ENCODE assay signal across 22 cellular contexts in genomic region chr11:66219846-66220565, GRCh38. TPM values are rescaled to one million over a fixed set of nuclear protein-coding genes. Genes with fewer than 3 reads are reported as not detected.
A peak's percentile ranks its signal among the peaks of the same experiment; 100 is the strongest.
DNase-seq lines count a peak whose midpoint lies in the region; ATAC-seq and TF ChIP-seq lines count a peak whose summit lies in the region.
"Had no signal": no experiment of that assay in that cellular context is flagged by ENCODE, and none has a peak within 500 bp of the region (broad histone marks: within the 10 kb centered on the region; RNA-seq: fewer than 3 reads in every experiment).

No MANE protein-coding gene starts in this region.

- no peak overlapping the region for H3K27ac ChIP-seq in CD8-positive, alpha-beta T cell (ENCODE audit: low read depth, low read length)
- H3K27ac ChIP-seq in coronary artery = no peak overlapping the region
- H3K27ac ChIP-seq in sigmoid colon = no peak overlapping the region
- H3K27ac ChIP-seq in gastrocnemius medialis = no peak overlapping the region
- H3K27ac ChIP-seq: ovary, SK-N-MC had no signal

- no peak for TF ChIP-seq EP300 in sigmoid colon (IDR thresholded peaks at IDR 0.05)

- peaks cover 6% of the 10 kb centered on the region for H3K4me1 ChIP-seq in CD8-positive, alpha-beta T cell (ENCODE audit: insufficient read depth, low read length)
- H3K4me1 ChIP-seq in sigmoid colon (no peaks in the 10 kb centered on the region), gastrocnemius medialis (no peaks in the 10 kb centered on the region)
- H3K4me1 ChIP-seq: HAP-1 had no signal

- WGBS in sigmoid colon, 2 donors = 93 to 95% methylated on average over 19 of the region's 19 CpGs

- in situ Hi-C loops in gastrocnemius medialis (cut with MboI; ENCODE audit: low sequenced_read_pairs in 4 of 4) = loop anchor here in 1 of 4 donors (10.0 kb wide), 1 partner anchor 65 kb away; the partner anchor contains the start of gene YIF1A

- ATAC-seq in activated T-cell treated with anti-CD3 and anti-CD28 coated beads, Interleukin-2, amount 50 U/mL, for 4 hours = no peak
- ATAC-seq in CD8-positive, alpha-beta T cell = no peak
- ATAC-seq in gastrocnemius medialis = no peak
- ATAC-seq: right cardiac atrium, WTC11 had no signal

- no peak overlapping the region for H3K4me3 Mint-ChIP-seq in activated T-cell treated with anti-CD3 and anti-CD28 coated beads, Interleukin-2, amount 50 U/mL, for 4 hours
- H3K4me3 Mint-ChIP-seq in CD8-positive, alpha-beta T cell = no peak overlapping the region
- H3K4me3 Mint-ChIP-seq in HFFc6 = no peak overlapping the region
- H3K4me3 Mint-ChIP-seq: dendritic cell treated with granulocyte-macrophage colony-stimulating factor and Interleukin-4, amounts not matched to agents 40 ng/mL and 50 ng/mL, for 4 days; WTC11 had no signal

- intact Hi-C loops in CD8-positive, alpha-beta T cell (cut with DNase I, micrococcal nuclease) = loop anchor here in 1 of 2 experiments (5.0 kb wide), 1 partner anchor 397 kb away; the partner anchor contains the start of gene RBM14
- intact Hi-C loops in sigmoid colon (cut with DNase I) = no loop called here
- intact Hi-C loops in gastrocnemius medialis (cut with DNase I; ENCODE audit: low total_unique reads) = no loop called here

- no peaks in the 10 kb centered on the region for H3K27me3 ChIP-seq in CD8-positive, alpha-beta T cell (ENCODE audit: insufficient read depth, low read length)
- H3K27me3 ChIP-seq in sigmoid colon (no peaks in the 10 kb centered on the region), gastrocnemius medialis (no peaks in the 10 kb centered on the region)
- H3K27me3 ChIP-seq: ovary had no signal

- H3K27ac Mint-ChIP-seq in CD8-positive, alpha-beta T cell = peak overlapping the region; percentile 55
- no peak overlapping the region for H3K27ac Mint-ChIP-seq in HFFc6
- H3K27ac Mint-ChIP-seq: activated T-helper 2 cell treated with anti-CD3 and anti-CD28 coated beads, Interferon-gamma antibody, Interleukin-2, Interleukin-4, amounts not matched to agents 10 μg/mL and 5 μg/mL and 100 μg/mL, durations not matched to agents 14 hours and 24 hours and 36 hours; dendritic cell treated with granulocyte-macrophage colony-stimulating factor and Interleukin-4, amounts not matched to agents 40 ng/mL and 50 ng/mL, for 4 days; WTC11 had no signal

- H3K4me1 Mint-ChIP-seq in activated T-cell treated with anti-CD3 and anti-CD28 coated beads, Interleukin-2, amount 50 U/mL, for 4 hours (ENCODE audit: low read depth) = peaks cover 16% of the 10 kb centered on the region
- H3K4me1 Mint-ChIP-seq in CD8-positive, alpha-beta T cell (ENCODE audit: low read depth) = peaks cover 16% of the 10 kb centered on the region
- peaks cover 13% of the 10 kb centered on the region for H3K4me1 Mint-ChIP-seq in HFFc6 (ENCODE audit: low read depth)

- H3K36me3 Mint-ChIP-seq in activated T-cell treated with anti-CD3 and anti-CD28 coated beads, Interleukin-2, amount 50 U/mL, for 4 hours (ENCODE audit: insufficient read depth) = peaks cover 40% of the 10 kb centered on the region
- peaks cover 82% of the 10 kb centered on the region for H3K36me3 Mint-ChIP-seq in CD8-positive, alpha-beta T cell
- H3K36me3 Mint-ChIP-seq in HFFc6 (ENCODE audit: low read depth) = 0 out of 2 replicates have a peak, but pooled peaks cover 11% of the 10 kb centered on the region

- H3K27me3 Mint-ChIP-seq in activated T-cell treated with anti-CD3 and anti-CD28 coated beads, Interleukin-2, amount 50 U/mL, for 4 hours (ENCODE audit: low read depth) = no peaks in the 10 kb centered on the region
- H3K27me3 Mint-ChIP-seq in CD8-positive, alpha-beta T cell (ENCODE audit: low read depth) = no peaks in the 10 kb centered on the region
- H3K27me3 Mint-ChIP-seq in HFFc6 (ENCODE audit: insufficient read depth) = peaks cover 14% of the 10 kb centered on the region
- H3K27me3 Mint-ChIP-seq: dendritic cell treated with granulocyte-macrophage colony-stimulating factor and Interleukin-4, amounts not matched to agents 40 ng/mL and 50 ng/mL, for 4 days had no signal

- peak; percentile 11 for DNase-seq in activated T-cell treated with anti-CD3 and anti-CD28 coated beads, Interleukin-2, amount 50 U/mL, for 1 hour
- DNase-seq in activated T-cell treated with anti-CD3 and anti-CD28 coated beads, Interleukin-2, amount 50 U/mL, for 4 hours = no peak
- no peak for DNase-seq in CD8-positive, alpha-beta T cell
- DNase-seq in coronary artery (ENCODE audit: low spot score) = peak; percentile 46
- DNase-seq in sigmoid colon = peak; percentile 58
- no peak for DNase-seq in HFFc6
- no peak for DNase-seq in UCSD-AML1 (lab: John Stamatoyannopoulos, UW; ENCODE audit: unreplicated experiment)
- DNase-seq in gastrocnemius medialis = no peak
- DNase-seq: C1 segment of cervical spinal cord; KBM-7; mammary epithelial cell; NCI-H2171; NCI-H524 treated with DMSO at 0.1 percent for 48 hours; right cardiac atrium; stimulated activated CD4-positive, alpha-beta T cell treated with anti-CD3 and anti-CD28 coated beads, Interleukin-15, amount 100 ng/mL, for 24 hours had no signal

- CTCF ChIA-PET in CD8-positive, alpha-beta T cell (lab: Charles Lee) = interaction anchor here (0.8 to 6.2 kb wide), 7 partner anchors 33 to 175 kb away, joined by 3 to 63 read pairs (median 4); partner anchors contain the start of gene YIF1A

- H3K9me3 ChIP-seq in CD8-positive, alpha-beta T cell (ENCODE audit: low read length) = no peaks in the 10 kb centered on the region
- H3K9me3 ChIP-seq in sigmoid colon = no peaks in the 10 kb centered on the region
- H3K9me3 ChIP-seq in gastrocnemius medialis = no peaks in the 10 kb centered on the region
- H3K9me3 ChIP-seq: HAP-1, ovary had no signal

- TF ChIP-seq POLR2A in sigmoid colon (IDR thresholded peaks at IDR 0.05) (no peak), gastrocnemius medialis (IDR thresholded peaks at IDR 0.05) (no peak)

- H3K4me3 ChIP-seq in CD8-positive, alpha-beta T cell (ENCODE audit: low read depth, low read length) = no peak overlapping the region
- no peak overlapping the region for H3K4me3 ChIP-seq in coronary artery
- no peak overlapping the region for H3K4me3 ChIP-seq in sigmoid colon
- no peak overlapping the region for H3K4me3 ChIP-seq in gastrocnemius medialis
- H3K4me3 ChIP-seq: HAP-1, ovary, SK-N-MC had no signal

- POLR2A ChIA-PET in CD8-positive, alpha-beta T cell (lab: Charles Lee) = interaction anchor here (1.0 kb wide), 1 partner anchor 39 kb away, joined by 3 read pairs; no protein-coding TSS in a partner anchor

- TF ChIP-seq CTCF in CD8-positive, alpha-beta T cell (IDR thresholded peaks at IDR 0.05) = no peak
- TF ChIP-seq CTCF in coronary artery (IDR thresholded peaks at IDR 0.05) (no peak), sigmoid colon (IDR thresholded peaks at IDR 0.05) (no peak), HFFc6 (IDR thresholded peaks at IDR 0.05) (no peak), gastrocnemius medialis (IDR thresholded peaks at IDR 0.05 in 4 of 5, conservative IDR thresholded peaks at IDR 0.05 in 1 of 5) (no peak)

- no peaks in the 10 kb centered on the region for H3K9me3 Mint-ChIP-seq in activated T-cell treated with anti-CD3 and anti-CD28 coated beads, Interleukin-2, amount 50 U/mL, for 4 hours
- H3K9me3 Mint-ChIP-seq in CD8-positive, alpha-beta T cell = no peaks in the 10 kb centered on the region
- no peaks in the 10 kb centered on the region for H3K9me3 Mint-ChIP-seq in HFFc6
- H3K9me3 Mint-ChIP-seq: activated T-helper 2 cell treated with anti-CD3 and anti-CD28 coated beads, Interferon-gamma antibody, Interleukin-2, Interleukin-4, amounts not matched to agents 10 μg/mL and 5 μg/mL and 100 μg/mL, durations not matched to agents 14 hours and 24 hours and 36 hours; dendritic cell treated with granulocyte-macrophage colony-stimulating factor and Interleukin-4, amounts not matched to agents 40 ng/mL and 50 ng/mL, for 4 days; WTC11 had no signal

- peaks cover 64% of the 10 kb centered on the region for H3K36me3 ChIP-seq in CD8-positive, alpha-beta T cell (ENCODE audit: insufficient read depth, low read length)
- peaks cover 13 to 69% (median 36%) of the 10 kb centered on the region in 4 donors for H3K36me3 ChIP-seq in sigmoid colon
- H3K36me3 ChIP-seq in gastrocnemius medialis = peaks cover 0 to 30% of the 10 kb centered on the region in 2 donors
- H3K36me3 ChIP-seq: HAP-1, ovary had no signal

RNA-seq across cellular contexts. Expression of gene KLC2, which starts 37.5 kb away (rescaled TPM):
- total RNA-seq in activated T-cell treated with anti-CD3 and anti-CD28 coated beads, Interleukin-2, amount 50 U/mL, for 4 hours = 10 to 100 TPM; 86.3 to 92.2 (median 89.2) TPM
- 10 to 100 TPM; 29.6 to 35.4 TPM for total RNA-seq in CD8-positive, alpha-beta T cell
- total RNA-seq in sigmoid colon = 10 to 100 TPM; 16.1 to 29.9 (median 24.1) TPM
- 10 to 100 TPM in 1 of 3 donors, 1 to 10 TPM in 2; 5.4 to 20.5 (median 6.5) TPM for polyA plus RNA-seq in sigmoid colon
- 10 to 100 TPM; 43.4 to 51.9 (median 46.0) TPM for total RNA-seq in HFFc6 (2021; fragmentation: NEBNext Ultra II Directional; extraction: Animal tissue kit (Norgen Biotek cat#: 25700))
- total RNA-seq in gastrocnemius medialis = 10 to 100 TPM; 28.4 to 58.7 (median 51.2) TPM

RNA-seq across cellular contexts. Expression of gene RAB1B, which starts 48.4 kb away (rescaled TPM):
- 100 to 1,000 TPM; 118 to 125 (median 120) TPM for total RNA-seq in activated T-cell treated with anti-CD3 and anti-CD28 coated beads, Interleukin-2, amount 50 U/mL, for 4 hours
- 10 to 100 TPM; 34.4 to 36.3 TPM for total RNA-seq in CD8-positive, alpha-beta T cell
- total RNA-seq in sigmoid colon (10 to 100 TPM; 65.4 to 93.7 (median 77.3) TPM), gastrocnemius medialis (100 to 1,000 TPM in 3 of 4 donors, 10 to 100 TPM in 1; 96.0 to 194 (median 130) TPM)
- polyA plus RNA-seq in sigmoid colon = 100 to 1,000 TPM; 196 to 286 (median 243) TPM
- 100 to 1,000 TPM; 220 to 272 (median 246) TPM for total RNA-seq in HFFc6 (2021; fragmentation: NEBNext Ultra II Directional; extraction: Animal tissue kit (Norgen Biotek cat#: 25700))

RNA-seq across cellular contexts. Expression of gene CNIH2, which starts 58.0 kb away (rescaled TPM):
- total RNA-seq in activated T-cell treated with anti-CD3 and anti-CD28 coated beads, Interleukin-2, amount 50 U/mL, for 4 hours = 1 to 10 TPM; 1.4 to 1.8 (median 1.7) TPM
- 1 to 10 TPM; 4.9 to 5.7 TPM for total RNA-seq in CD8-positive, alpha-beta T cell
- total RNA-seq in sigmoid colon (1 to 10 TPM in 1 of 4 donors, not detected in 3; 1.7 TPM), gastrocnemius medialis (not detected)
- under 1 TPM in 1 of 3 donors, not detected in 2; 0.63 TPM for polyA plus RNA-seq in sigmoid colon
- 1 to 10 TPM in 3 of 6 experiments, under 1 TPM in 3; 0.73 to 1.9 (median 1.1) TPM for total RNA-seq in HFFc6 (2021; fragmentation: NEBNext Ultra II Directional; extraction: Animal tissue kit (Norgen Biotek cat#: 25700))
- total RNA-seq: bronchial epithelial cell had no signal

Comparison
In these comparisons a context has a peak if more than half of its experiments do, and no peak if none do; other contexts are left out.
1. DNase-seq: peak in activated T-cell treated with anti-CD3 and anti-CD28 coated beads, Interleukin-2, amount 50 U/mL, for 1 hour (single experiment), coronary artery (single experiment) and sigmoid colon (single experiment); none in activated T-cell treated with anti-CD3 and anti-CD28 coated beads, Interleukin-2, amount 50 U/mL, for 4 hours (single experiment), CD8-positive, alpha-beta T cell (0 of 7), HFFc6 (single experiment), UCSD-AML1 (single experiment) and gastrocnemius medialis (0 of 2).